ENCODE assay signal across 8 cellular contexts in the genomic region with DNA sequence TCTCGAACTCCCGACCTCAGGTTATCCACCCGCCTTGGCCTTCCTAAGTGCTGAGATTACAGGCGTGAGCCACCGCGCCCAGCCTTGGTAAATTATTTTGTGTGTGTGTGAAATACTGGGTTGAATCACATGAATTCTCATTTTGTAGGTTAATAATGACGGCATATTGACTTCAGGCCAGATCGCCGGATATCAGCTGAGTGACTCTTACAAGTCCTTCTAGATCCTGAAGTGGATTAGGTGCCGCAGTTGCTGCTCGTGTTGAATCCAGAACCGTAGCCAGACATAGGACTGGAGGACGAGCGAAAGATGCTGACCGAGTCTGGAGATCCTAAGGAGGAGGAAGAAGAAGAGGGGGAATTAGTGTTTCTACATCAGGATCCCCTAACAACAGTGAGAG.
"Had no signal": no experiment of that assay in that cellular context is flagged by ENCODE, and none has a peak within 500 bp of the region (broad histone marks: within the 10 kb centered on the region; RNA-seq: fewer than 3 reads in every experiment).

No MANE protein-coding gene starts in this region.

- H3K27ac ChIP-seq: HL-60 had no signal

- H3K9me3 ChIP-seq: HAP-1 had no signal

- H3K4me2 ChIP-seq: GM23338 had no signal

- H3K9me3 Mint-ChIP-seq: GM23338, HFFc6, IgD-negative memory B cell had no signal

- H3K36me3 Mint-ChIP-seq: IgD-negative memory B cell had no signal

- H3K4me3 ChIP-seq: GM23338, HAP-1 had no signal

- H2AFZ ChIP-seq: GM23338 had no signal

- H3K4me1 ChIP-seq: HAP-1 had no signal

- H3K27ac Mint-ChIP-seq: GM23338, HFFc6, IgD-negative memory B cell had no signal

- DNase-seq: H7, HFFc6 had no signal

- H3K36me3 ChIP-seq: HAP-1 had no signal

- ATAC-seq: GM23338, HCT116, HepG2 had no signal

- FAIRE-seq: HepG2 had no signal

- H3K4me3 Mint-ChIP-seq: GM23338, HFFc6, IgD-negative memory B cell had no signal
